ENCODE assay signal across 14 cellular contexts in the genomic region with DNA sequence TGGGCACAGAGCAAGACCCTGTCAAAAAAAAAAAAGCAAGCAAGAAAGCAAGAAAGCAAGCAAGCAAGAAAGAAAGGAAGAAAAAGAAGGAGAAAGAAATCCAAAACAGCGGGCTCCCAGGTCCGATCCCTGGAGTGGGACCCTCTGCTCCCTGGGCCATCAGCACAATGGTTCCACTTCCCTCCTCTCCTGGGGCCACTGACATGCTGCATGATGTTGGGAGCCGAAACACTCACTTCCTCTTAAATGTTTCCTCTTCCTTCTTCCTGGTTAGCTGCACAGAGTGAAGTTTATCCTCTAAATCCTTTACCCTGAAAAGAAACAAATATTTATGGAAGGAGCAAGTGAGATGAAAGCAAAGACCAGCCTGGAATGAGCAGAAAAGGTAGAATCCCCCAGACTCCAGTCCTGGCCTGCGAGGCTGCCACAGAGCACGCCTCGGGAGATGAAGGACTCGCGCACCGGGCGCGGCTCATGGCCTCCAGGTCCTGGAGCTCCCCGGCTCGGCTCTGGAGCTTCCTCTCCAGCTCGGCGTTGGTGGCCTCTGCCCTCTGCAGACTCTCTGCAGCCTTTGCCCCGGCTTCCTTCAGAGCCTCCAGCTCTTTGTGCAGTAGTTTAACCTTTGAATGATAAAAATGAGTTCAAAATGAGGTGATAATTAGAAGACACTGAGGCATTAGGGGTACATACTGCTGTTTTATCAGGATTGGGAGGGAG. TPM values are rescaled to one million over a fixed set of nuclear protein-coding genes. Genes with fewer than 3 reads are reported as not detected.
DNase-seq lines count a peak whose midpoint lies in the region; ATAC-seq and TF ChIP-seq lines count a peak whose summit lies in the region.
"Had no signal": no experiment of that assay in that cellular context is flagged by ENCODE, and none has a peak within 500 bp of the region (broad histone marks: within the 10 kb centered on the region; RNA-seq: fewer than 3 reads in every experiment).

No MANE protein-coding gene starts in this region.

- no peaks in the 10 kb centered on the region for H3K27me3 Mint-ChIP-seq in activated CD8-positive, alpha-beta memory T cell treated with anti-CD3 and anti-CD28 coated beads, Interleukin-2, amount 10 ng/mL, durations not matched to agents 7 days and 5 days
- H3K27me3 Mint-ChIP-seq in type B pancreatic cell, result no peaks in the 10 kb centered on the region
- no peaks in the 10 kb centered on the region for H3K27me3 Mint-ChIP-seq in activated T-helper 1 cell treated with anti-CD3 and anti-CD28 coated beads, Interleukin-12 subunit alpha, Interleukin-12 subunit beta, Interleukin-2, Interleukin-4 antibody, amounts not matched to agents 30 ng/mL and 10 ng/mL and 1 ng/mL, durations not matched to agents 14 hours and 24 hours and 36 hours (ENCODE audit: insufficient read depth)

- H3K9me3 ChIP-seq in left lung, result no peaks in the 10 kb centered on the region
- no peaks in the 10 kb centered on the region for H3K9me3 ChIP-seq in thyroid gland
- H3K9me3 ChIP-seq: pancreas, tibial nerve had no signal

- no peak for ATAC-seq in activated CD8-positive, alpha-beta memory T cell treated with anti-CD3 and anti-CD28 coated beads, Interleukin-2, amount 10 ng/mL, durations not matched to agents 7 days and 5 days
- peak; percentile 64 for ATAC-seq in left lung
- ATAC-seq: WTC11 had no signal

- CTCF ChIA-PET in activated CD8-positive, alpha-beta memory T cell treated with anti-CD3 and anti-CD28 coated beads, Interleukin-2, amount 10 ng/mL, durations not matched to agents 7 days and 5 days (lab: Charles Lee), result interaction anchor here (3.1 kb wide), 1 partner anchor 8 kb away, joined by 10 read pairs; no protein-coding TSS in a partner anchor

- H3K4me1 Mint-ChIP-seq in activated CD8-positive, alpha-beta memory T cell treated with anti-CD3 and anti-CD28 coated beads, Interleukin-2, amount 10 ng/mL, durations not matched to agents 7 days and 5 days, result peaks cover 18% of the 10 kb centered on the region
- no peaks in the 10 kb centered on the region for H3K4me1 Mint-ChIP-seq in type B pancreatic cell (ENCODE audit: unreplicated experiment)
- peaks cover 23% of the 10 kb centered on the region for H3K4me1 Mint-ChIP-seq in activated T-helper 1 cell treated with anti-CD3 and anti-CD28 coated beads, Interleukin-12 subunit alpha, Interleukin-12 subunit beta, Interleukin-2, Interleukin-4 antibody, amounts not matched to agents 30 ng/mL and 10 ng/mL and 1 ng/mL, durations not matched to agents 14 hours and 24 hours and 36 hours (ENCODE audit: low read depth)
- H3K4me1 Mint-ChIP-seq: WTC11 had no signal

- peaks cover 0 to 67% of the 10 kb centered on the region in 2 donors for H3K36me3 ChIP-seq in left lung
- peaks cover 18 to 26% of the 10 kb centered on the region in 2 donors for H3K36me3 ChIP-seq in thyroid gland

- H3K4me1 ChIP-seq in left lung (peaks cover 0 to 9% of the 10 kb centered on the region in 2 donors), thyroid gland (peaks cover 0 to 3% of the 10 kb centered on the region in 2 donors)
- H3K4me1 ChIP-seq: pancreas, tibial nerve had no signal

- H3K27me3 ChIP-seq in left lung (no peaks in the 10 kb centered on the region), thyroid gland (no peaks in the 10 kb centered on the region)
- H3K27me3 ChIP-seq: pancreas, tibial nerve had no signal

- H3K27ac ChIP-seq in left lung (peak overlapping the region in 1 of 2 donors; percentile 74), thyroid gland (no peak overlapping the region)
- H3K27ac ChIP-seq: RWPE1, tibial nerve had no signal

- WGBS in thyroid gland, 2 donors, result 91% methylated on average over 16 of the region's 16 CpGs

- H3K36me3 Mint-ChIP-seq in activated CD8-positive, alpha-beta memory T cell treated with anti-CD3 and anti-CD28 coated beads, Interleukin-2, amount 10 ng/mL, durations not matched to agents 7 days and 5 days, result peaks cover 23% of the 10 kb centered on the region
- H3K36me3 Mint-ChIP-seq in type B pancreatic cell, result peaks cover 17% of the 10 kb centered on the region
- peaks cover 40% of the 10 kb centered on the region for H3K36me3 Mint-ChIP-seq in activated T-helper 1 cell treated with anti-CD3 and anti-CD28 coated beads, Interleukin-12 subunit alpha, Interleukin-12 subunit beta, Interleukin-2, Interleukin-4 antibody, amounts not matched to agents 30 ng/mL and 10 ng/mL and 1 ng/mL, durations not matched to agents 14 hours and 24 hours and 36 hours (ENCODE audit: low read depth)

- intact Hi-C loops in left lung (cut with DNase I), result no loop called here
- intact Hi-C loops in activated T-helper 1 cell treated with anti-CD3 and anti-CD28 coated beads, Interleukin-12 subunit alpha, Interleukin-12 subunit beta, Interleukin-2, Interleukin-4 antibody, amounts not matched to agents 30 ng/mL and 10 ng/mL and 1 ng/mL, durations not matched to agents 14 hours and 24 hours and 36 hours (cut with micrococcal nuclease), result no loop called here
- intact Hi-C loops in thyroid gland (cut with DNase I), result no loop called here

- H3K27ac Mint-ChIP-seq in activated CD8-positive, alpha-beta memory T cell treated with anti-CD3 and anti-CD28 coated beads, Interleukin-2, amount 10 ng/mL, durations not matched to agents 7 days and 5 days, result peak overlapping the region; percentile 50
- H3K27ac Mint-ChIP-seq in type B pancreatic cell, result peak overlapping the region; percentile 18
- no peak overlapping the region for H3K27ac Mint-ChIP-seq in activated T-helper 1 cell treated with anti-CD3 and anti-CD28 coated beads, Interleukin-12 subunit alpha, Interleukin-12 subunit beta, Interleukin-2, Interleukin-4 antibody, amounts not matched to agents 30 ng/mL and 10 ng/mL and 1 ng/mL, durations not matched to agents 14 hours and 24 hours and 36 hours
- H3K27ac Mint-ChIP-seq: WTC11 had no signal

- H3K4me3 Mint-ChIP-seq in activated CD8-positive, alpha-beta memory T cell treated with anti-CD3 and anti-CD28 coated beads, Interleukin-2, amount 10 ng/mL, durations not matched to agents 7 days and 5 days, result no peak overlapping the region
- H3K4me3 Mint-ChIP-seq in type B pancreatic cell, result no peak overlapping the region
- no peak overlapping the region for H3K4me3 Mint-ChIP-seq in activated T-helper 1 cell treated with anti-CD3 and anti-CD28 coated beads, Interleukin-12 subunit alpha, Interleukin-12 subunit beta, Interleukin-2, Interleukin-4 antibody, amounts not matched to agents 30 ng/mL and 10 ng/mL and 1 ng/mL, durations not matched to agents 14 hours and 24 hours and 36 hours
- H3K4me3 Mint-ChIP-seq: WTC11 had no signal

- H3K4me3 ChIP-seq in left lung (peak overlapping the region in 1 of 2 donors; percentile 13), thyroid gland (replicated peaks in 1 of 3) (no peak overlapping the region)
- H3K4me3 ChIP-seq: pancreas had no signal

- TF ChIP-seq CTCF in left lung (IDR thresholded peaks at IDR 0.05), result no peak
- no peak for TF ChIP-seq CTCF in type B pancreatic cell (conservative IDR thresholded peaks at IDR 0.05)
- TF ChIP-seq CTCF in thyroid gland (IDR thresholded peaks at IDR 0.05), result no peak

- no peak for TF ChIP-seq POLR2A in thyroid gland (IDR thresholded peaks at IDR 0.05)

- no peaks in the 10 kb centered on the region for H3K9me3 Mint-ChIP-seq in activated CD8-positive, alpha-beta memory T cell treated with anti-CD3 and anti-CD28 coated beads, Interleukin-2, amount 10 ng/mL, durations not matched to agents 7 days and 5 days (ENCODE audit: low read depth)
- H3K9me3 Mint-ChIP-seq in type B pancreatic cell, result no peaks in the 10 kb centered on the region
- H3K9me3 Mint-ChIP-seq in activated T-helper 1 cell treated with anti-CD3 and anti-CD28 coated beads, Interleukin-12 subunit alpha, Interleukin-12 subunit beta, Interleukin-2, Interleukin-4 antibody, amounts not matched to agents 30 ng/mL and 10 ng/mL and 1 ng/mL, durations not matched to agents 14 hours and 24 hours and 36 hours, result no peaks in the 10 kb centered on the region
- H3K9me3 Mint-ChIP-seq: WTC11 had no signal

- DNase-seq in activated CD8-positive, alpha-beta memory T cell treated with anti-CD3 and anti-CD28 coated beads, Interleukin-2, amount 10 ng/mL, durations not matched to agents 7 days and 5 days, result no peak
- no peak for DNase-seq in activated CD8-positive, alpha-beta memory T cell treated with anti-CD3 and anti-CD28 coated beads, Interleukin-2, amount 50 U/mL, for 4 hours
- peak; percentile 28 for DNase-seq in UCSD-AML1 (lab: John Stamatoyannopoulos, UW; ENCODE audit: unreplicated experiment)
- peak in 1 of 2 donors; percentile 34 for DNase-seq in left lung
- no peak for DNase-seq in type B pancreatic cell (ENCODE audit: extremely low spot score, unreplicated experiment)
- no peak for DNase-seq in activated T-helper 1 cell treated with anti-CD3 and anti-CD28 coated beads, Interleukin-12 subunit alpha, Interleukin-12 subunit beta, Interleukin-2, Interleukin-4 antibody, amounts not matched to agents 30 ng/mL and 10 ng/mL and 1 ng/mL, durations not matched to agents 14 hours and 24 hours and 36 hours (ENCODE audit: low spot score)
- no peak for DNase-seq in stimulated activated CD4-positive, alpha-beta T cell treated with anti-CD3 and anti-CD28 coated beads, Interleukin-2, amount 100 ng/mL, for 48 hours
- DNase-seq in thyroid gland, result no peak
- DNase-seq: DMS53, NCI-H524 treated with DMSO at 0.1 percent for 48 hours, pancreas had no signal

RNA-seq across cellular contexts. Expression of a gene that starts 19.0 kb away (rescaled TPM):
- total RNA-seq in activated CD8-positive, alpha-beta memory T cell treated with anti-CD3 and anti-CD28 coated beads, Interleukin-2, amount 10 ng/mL, durations not matched to agents 7 days and 5 days, result 10 to 100 TPM; 70.2 to 73.9 TPM
- total RNA-seq in left lung (10 to 100 TPM; 41.7 to 54.5 TPM), type B pancreatic cell (ENCODE audit: low replicate concordance) (33.5 and 58.7 TPM in 2 replicates), thyroid gland (10 to 100 TPM; 27.1 to 79.9 (median 50.9) TPM)
- 59.5 and 60.8 TPM in 2 replicates for total RNA-seq in activated T-helper 1 cell treated with anti-CD3 and anti-CD28 coated beads, Interleukin-12 subunit alpha, Interleukin-12 subunit beta, Interleukin-2, Interleukin-4 antibody, amounts not matched to agents 30 ng/mL and 10 ng/mL and 1 ng/mL, durations not matched to agents 14 hours and 24 hours and 36 hours

RNA-seq across cellular contexts. Expression of a gene that starts 35.2 kb away (rescaled TPM):
- total RNA-seq in activated CD8-positive, alpha-beta memory T cell treated with anti-CD3 and anti-CD28 coated beads, Interleukin-2, amount 10 ng/mL, durations not matched to agents 7 days and 5 days, result 100 to 1,000 TPM; 119 to 148 TPM
- total RNA-seq in left lung (100 to 1,000 TPM in 1 of 2 donors, 10 to 100 TPM in 1; 71.2 to 149 TPM), type B pancreatic cell (ENCODE audit: low replicate concordance) (27.8 and 29.8 TPM in 2 replicates), thyroid gland (10 to 100 TPM; 42.1 to 75.5 (median 44.2) TPM)
- 111 and 115 TPM in 2 replicates for total RNA-seq in activated T-helper 1 cell treated with anti-CD3 and anti-CD28 coated beads, Interleukin-12 subunit alpha, Interleukin-12 subunit beta, Interleukin-2, Interleukin-4 antibody, amounts not matched to agents 30 ng/mL and 10 ng/mL and 1 ng/mL, durations not matched to agents 14 hours and 24 hours and 36 hours
